In the genomic region with DNA sequence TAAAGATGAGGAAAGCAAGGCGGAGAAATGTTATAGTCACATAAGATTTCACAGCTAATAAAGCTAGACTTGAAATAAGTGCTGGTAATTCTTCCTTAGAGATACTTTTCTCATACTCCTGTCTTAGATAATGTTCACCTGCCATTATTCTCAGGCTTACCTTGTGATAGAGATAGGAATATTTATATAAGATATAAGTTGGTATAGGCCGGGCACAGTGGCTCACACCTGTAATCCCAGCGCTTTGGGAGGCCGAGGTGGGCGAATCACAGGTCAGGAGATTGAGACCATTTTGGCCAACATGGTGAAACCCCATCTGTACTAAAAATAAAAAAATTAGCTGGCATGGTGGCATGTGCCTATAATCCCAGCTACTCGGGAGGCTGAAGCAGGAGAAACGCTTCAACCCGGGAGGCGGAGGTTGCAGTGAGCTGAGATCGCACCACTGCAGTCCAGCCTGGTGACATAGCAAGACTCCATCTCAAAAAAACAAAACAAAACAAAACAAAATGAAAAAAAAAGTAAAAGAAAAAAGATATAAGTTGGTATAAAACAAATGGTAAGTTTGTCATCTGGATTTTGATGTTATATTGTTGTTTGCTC, we compare ENCODE assay signal across 33 cellular contexts.
"Had no signal": no experiment of that assay in that cellular context is flagged by ENCODE, and none has a peak within 500 bp of the region (broad histone marks: within the 10 kb centered on the region; RNA-seq: fewer than 3 reads in every experiment).

No MANE protein-coding gene starts in this region.

- ATAC-seq: activated naive CD4-positive, alpha-beta T cell treated with anti-CD3 and anti-CD28 coated beads, Interleukin-2, amount 50 U/mL, for 72 hours; activated naive CD8-positive, alpha-beta T cell treated with anti-CD3 and anti-CD28 coated beads, Interleukin-2, amount 50 U/mL, for 24 hours; activated T-cell treated with anti-CD3 and anti-CD28 coated beads, Interleukin-2, amount 50 U/mL, for 4 hours; activated T-cell treated with anti-CD3 and anti-CD28 coated beads, Interleukin-2, amount 50 U/mL, for 72 hours; activated T-helper 17 cell treated with anti-CD3 and anti-CD28 coated beads, Interleukin-2, amount 50 U/mL, for 72 hours had no signal

- H3K27ac ChIP-seq: adrenal gland, ascending aorta, brain microvascular endothelial cell, breast epithelium, cardiac muscle cell had no signal

- DNase-seq: activated effector memory CD4-positive, alpha-beta T cell treated with anti-CD3 and anti-CD28 coated beads, Interleukin-2, amount 50 U/mL, for 16 hours; activated effector memory CD4-positive, alpha-beta T cell treated with Interleukin-2 at 50 U/mL for 16 hours; activated gamma-delta T cell; activated gamma-delta T cell treated with Interleukin-2 at 50 U/mL for 16 hours; activated naive CD4-positive, alpha-beta T cell; activated naive CD4-positive, alpha-beta T cell treated with anti-CD3 and anti-CD28 coated beads for 36 hours; activated naive CD4-positive, alpha-beta T cell treated with anti-CD3 and anti-CD28 coated beads, Interleukin-2, amount 10 ng/mL, durations not matched to agents 7 days and 5 days; activated naive CD4-positive, alpha-beta T cell treated with anti-CD3 and anti-CD28 coated beads, Interleukin-2, amount 50 U/mL, for 16 hours; activated naive CD4-positive, alpha-beta T cell treated with Interleukin-2 at 50 U/mL for 16 hours; activated naive CD8-positive, alpha-beta T cell treated with anti-CD3 and anti-CD28 coated beads for 36 hours; activated naive CD8-positive, alpha-beta T cell treated with anti-CD3 and anti-CD28 coated beads, Interleukin-2, amount 10 ng/mL, durations not matched to agents 7 days and 5 days; activated naive CD8-positive, alpha-beta T cell treated with anti-CD3 and anti-CD28 coated beads, Interleukin-2, amount 50 U/mL, for 24 hours; activated T-cell treated with anti-CD3 and anti-CD28 coated beads, Interleukin-2, amount 50 U/mL, for 1 hour; activated T-cell treated with anti-CD3 and anti-CD28 coated beads, Interleukin-2, amount 50 U/mL, for 24 hours; activated T-cell treated with anti-CD3 and anti-CD28 coated beads, Interleukin-2, amount 50 U/mL, for 4 hours; activated T-cell treated with anti-CD3 and anti-CD28 coated beads, Interleukin-2, amount 50 U/mL, for 48 hours; activated T-cell treated with anti-CD3 and anti-CD28 coated beads, Interleukin-2, amount 50 U/mL, for 72 hours; adrenal gland; amniotic stem cell; amygdala; anterior cingulate cortex; aorta; brain microvascular endothelial cell; caudate nucleus; central memory CD4-positive, alpha-beta T cell; cerebellar nuclear complex had no signal

- H3K4me1 ChIP-seq: adrenal gland, ascending aorta, breast epithelium had no signal

- H3K4me3 ChIP-seq: adrenal gland, ascending aorta, breast epithelium, cardiac muscle cell had no signal

- H3K36me3 ChIP-seq: adrenal gland, ascending aorta, brain microvascular endothelial cell, breast epithelium, cardiac muscle cell had no signal

- H3K27me3 ChIP-seq: adrenal gland, ascending aorta, brain microvascular endothelial cell, breast epithelium, cardiac muscle cell had no signal

- FAIRE-seq: astrocyte, bronchial epithelial cell had no signal

- H3K9me3 ChIP-seq: adrenal gland, ascending aorta, breast epithelium had no signal
